1 cellular context compared by ENCODE assay signal in the genomic region with DNA sequence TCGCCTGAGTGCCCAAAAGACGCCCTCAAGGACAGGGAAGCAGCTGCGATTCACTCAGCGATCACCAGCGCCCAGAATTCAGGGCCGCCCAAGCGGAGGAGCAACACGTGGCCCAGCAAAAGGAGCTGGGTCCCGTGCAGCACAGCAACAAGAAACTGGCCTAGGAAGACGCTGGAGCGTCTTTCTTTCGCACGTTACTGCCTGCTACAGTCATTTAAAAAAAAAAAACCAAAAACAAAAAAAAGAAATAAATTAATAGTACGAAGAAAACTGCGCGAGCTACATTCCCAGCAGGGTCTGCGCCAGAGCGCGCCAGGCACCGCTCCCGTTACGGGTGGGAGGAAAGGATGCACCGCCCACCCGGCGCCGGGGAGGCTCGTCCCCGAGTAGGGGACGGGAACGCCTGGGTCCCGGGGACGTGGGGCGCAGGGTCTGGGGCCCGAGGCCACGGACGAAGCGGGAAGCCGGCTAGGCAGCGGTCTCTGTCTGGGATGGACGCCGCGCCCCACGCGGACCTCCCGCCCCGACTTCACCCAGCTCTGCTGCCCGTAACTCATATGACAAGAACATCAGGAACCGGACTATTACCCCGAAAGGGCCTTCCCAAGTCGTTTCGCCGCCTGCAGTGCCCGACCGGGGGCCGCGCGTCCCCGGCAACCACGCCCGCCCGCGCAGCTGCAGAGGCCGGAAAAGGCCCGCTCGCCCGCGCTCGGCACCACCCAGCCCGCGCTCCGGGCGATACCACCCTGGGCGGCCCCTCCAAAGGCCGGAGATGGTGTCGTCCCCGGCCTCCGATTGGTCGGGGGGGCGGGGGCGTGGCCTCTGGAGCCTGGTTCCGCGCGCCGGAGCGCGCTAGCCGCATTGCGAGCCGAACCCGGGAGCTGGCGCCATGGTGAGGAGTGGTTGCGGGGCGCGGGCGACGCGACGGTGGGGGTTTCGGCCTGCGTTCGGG.
TF ChIP-seq lines count a peak whose summit lies in the region.

NOP56 (plus strand) TSS at position 861 of the 952 bp plus-strand sequence; CDS start at position 890, 29 bp downstream.

TF ChIP-seq in HEK293, 187 proteins besides CTCF, POLR2A, EP300 and RAD21 (continued from another document and continues in another):
- TF ChIP-seq, protein P1, sequence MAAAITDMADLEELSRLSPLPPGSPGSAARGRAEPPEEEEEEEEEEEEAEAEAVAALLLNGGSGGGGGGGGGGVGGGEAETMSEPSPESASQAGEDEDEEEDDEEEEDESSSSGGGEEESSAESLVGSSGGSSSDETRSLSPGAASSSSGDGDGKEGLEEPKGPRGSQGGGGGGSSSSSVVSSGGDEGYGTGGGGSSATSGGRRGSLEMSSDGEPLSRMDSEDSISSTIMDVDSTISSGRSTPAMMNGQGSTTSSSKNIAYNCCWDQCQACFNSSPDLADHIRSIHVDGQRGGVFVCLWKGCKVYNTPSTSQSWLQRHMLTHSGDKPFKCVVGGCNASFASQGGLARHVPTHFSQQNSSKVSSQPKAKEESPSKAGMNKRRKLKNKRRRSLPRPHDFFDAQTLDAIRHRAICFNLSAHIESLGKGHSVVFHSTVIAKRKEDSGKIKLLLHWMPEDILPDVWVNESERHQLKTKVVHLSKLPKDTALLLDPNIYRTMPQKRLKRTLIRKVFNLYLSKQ (tag by site-specific recombination; IDR thresholded peaks at IDR 0.05; ENCODE audit: borderline replicate concordance) = no peak
- TF ChIP-seq ZSCAN16 (tag by site-specific recombination; IDR thresholded peaks at IDR 0.05) (no peak), ZBTB1 (tag by site-specific recombination; IDR thresholded peaks at IDR 0.05) (0 out of 2 replicates have a peak, but pooled peaks have one; percentile 8), ZNF76 (tag by site-specific recombination; IDR thresholded peaks at IDR 0.05; ENCODE audit: borderline replicate concordance, low read depth) (peak; percentile 70), REST (tag by site-specific recombination; IDR thresholded peaks at IDR 0.05) (peak; percentile 57; the same call in 1 of the 2 replicates), ZNF16 (tag by site-specific recombination; IDR thresholded peaks at IDR 0.05; ENCODE audit: low read depth) (peak; percentile 43; the same call in 1 of the 2 replicates), ZNF664 (tag by site-specific recombination; IDR thresholded peaks at IDR 0.05) (peak; percentile 47; the same call in 1 of the 2 replicates), ZNF747 (tag by site-specific recombination; IDR thresholded peaks at IDR 0.05) (no peak), ZNF221 (tag by site-specific recombination; IDR thresholded peaks at IDR 0.05; ENCODE audit: borderline replicate concordance) (no peak), KLF7 (tag by site-specific recombination; IDR thresholded peaks at IDR 0.05; ENCODE audit: borderline replicate concordance) (peak; percentile 37; the same call in 1 of the 2 replicates), ZNF133 (tag by site-specific recombination; IDR thresholded peaks at IDR 0.05) (no peak), ZNF10 (tag by site-specific recombination; IDR thresholded peaks at IDR 0.05) (peak; percentile 58), HIC1 (tag by site-specific recombination; IDR thresholded peaks at IDR 0.05) (peak; percentile 35; the same call in 1 of the 2 replicates), ZNF341 (tag by site-specific recombination; IDR thresholded peaks at IDR 0.05; ENCODE audit: low read depth) (peak; percentile 47; the same call in 1 of the 2 replicates), ZNF621 (tag by site-specific recombination; IDR thresholded peaks at IDR 0.05) (no peak), ZNF777 (tag by site-specific recombination; IDR thresholded peaks at IDR 0.05; ENCODE audit: borderline replicate concordance) (peak; percentile 49; the same call in 1 of the 2 replicates), ZNF626 (tag by site-specific recombination; IDR thresholded peaks at IDR 0.05) (no peak), RBAK (tag by site-specific recombination; IDR thresholded peaks at IDR 0.05) (no peak), PRDM4 (tag by site-specific recombination; IDR thresholded peaks at IDR 0.05) (no peak), ZNF324 (tag by site-specific recombination; IDR thresholded peaks at IDR 0.05) (peak; percentile 78), SALL2 (tag by site-specific recombination; IDR thresholded peaks at IDR 0.05; ENCODE audit: borderline replicate concordance) (no peak), ZNF23 (tag by site-specific recombination; IDR thresholded peaks at IDR 0.05; ENCODE audit: borderline replicate concordance) (no peak), ZNF366 (tag by site-specific recombination; conservative IDR thresholded peaks at IDR 0.05) (no peak; the same call in 1 of the 2 replicates), ZFP41 (tag by site-specific recombination; IDR thresholded peaks at IDR 0.05; ENCODE audit: borderline replicate concordance) (no peak), ZNF266 (tag by site-specific recombination; IDR thresholded peaks at IDR 0.05; ENCODE audit: low read depth) (no peak), ZNF560 (tag by site-specific recombination; IDR thresholded peaks at IDR 0.05; ENCODE audit: borderline replicate concordance) (no peak), ZNF426 (tag by site-specific recombination; IDR thresholded peaks at IDR 0.05) (no peak), FEZF1 (tag by site-specific recombination; IDR thresholded peaks at IDR 0.05) (peak; percentile 12), PRDM6 (tag by site-specific recombination; IDR thresholded peaks at IDR 0.05) (no peak), ZNF132 (tag by site-specific recombination; IDR thresholded peaks at IDR 0.05; ENCODE audit: borderline replicate concordance) (no peak), MZF1 (tag by site-specific recombination; IDR thresholded peaks at IDR 0.05; ENCODE audit: borderline replicate concordance) (no peak), ZNF292 (tag by site-specific recombination; IDR thresholded peaks at IDR 0.05; ENCODE audit: borderline replicate concordance, low read depth) (no peak), ZBTB26 (tag by site-specific recombination; optimal IDR thresholded peaks at IDR 0.05) (peak; percentile 99), ZNF174 (tag by site-specific recombination; IDR thresholded peaks at IDR 0.05) (no peak)
- TF ChIP-seq, protein P2, sequence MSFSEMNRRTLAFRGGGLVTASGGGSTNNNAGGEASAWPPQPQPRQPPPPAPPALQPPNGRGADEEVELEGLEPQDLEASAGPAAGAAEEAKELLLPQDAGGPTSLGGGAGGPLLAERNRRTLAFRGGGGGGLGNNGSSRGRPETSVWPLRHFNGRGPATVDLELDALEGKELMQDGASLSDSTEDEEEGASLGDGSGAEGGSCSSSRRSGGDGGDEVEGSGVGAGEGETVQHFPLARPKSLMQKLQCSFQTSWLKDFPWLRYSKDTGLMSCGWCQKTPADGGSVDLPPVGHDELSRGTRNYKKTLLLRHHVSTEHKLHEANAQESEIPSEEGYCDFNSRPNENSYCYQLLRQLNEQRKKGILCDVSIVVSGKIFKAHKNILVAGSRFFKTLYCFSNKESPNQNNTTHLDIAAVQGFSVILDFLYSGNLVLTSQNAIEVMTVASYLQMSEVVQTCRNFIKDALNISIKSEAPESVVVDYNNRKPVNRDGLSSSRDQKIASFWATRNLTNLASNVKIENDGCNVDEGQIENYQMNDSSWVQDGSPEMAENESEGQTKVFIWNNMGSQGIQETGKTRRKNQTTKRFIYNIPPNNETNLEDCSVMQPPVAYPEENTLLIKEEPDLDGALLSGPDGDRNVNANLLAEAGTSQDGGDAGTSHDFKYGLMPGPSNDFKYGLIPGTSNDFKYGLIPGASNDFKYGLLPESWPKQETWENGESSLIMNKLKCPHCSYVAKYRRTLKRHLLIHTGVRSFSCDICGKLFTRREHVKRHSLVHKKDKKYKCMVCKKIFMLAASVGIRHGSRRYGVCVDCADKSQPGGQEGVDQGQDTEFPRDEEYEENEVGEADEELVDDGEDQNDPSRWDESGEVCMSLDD (tag by site-specific recombination; IDR thresholded peaks at IDR 0.05) = peak; percentile 94
- TF ChIP-seq, protein P3, sequence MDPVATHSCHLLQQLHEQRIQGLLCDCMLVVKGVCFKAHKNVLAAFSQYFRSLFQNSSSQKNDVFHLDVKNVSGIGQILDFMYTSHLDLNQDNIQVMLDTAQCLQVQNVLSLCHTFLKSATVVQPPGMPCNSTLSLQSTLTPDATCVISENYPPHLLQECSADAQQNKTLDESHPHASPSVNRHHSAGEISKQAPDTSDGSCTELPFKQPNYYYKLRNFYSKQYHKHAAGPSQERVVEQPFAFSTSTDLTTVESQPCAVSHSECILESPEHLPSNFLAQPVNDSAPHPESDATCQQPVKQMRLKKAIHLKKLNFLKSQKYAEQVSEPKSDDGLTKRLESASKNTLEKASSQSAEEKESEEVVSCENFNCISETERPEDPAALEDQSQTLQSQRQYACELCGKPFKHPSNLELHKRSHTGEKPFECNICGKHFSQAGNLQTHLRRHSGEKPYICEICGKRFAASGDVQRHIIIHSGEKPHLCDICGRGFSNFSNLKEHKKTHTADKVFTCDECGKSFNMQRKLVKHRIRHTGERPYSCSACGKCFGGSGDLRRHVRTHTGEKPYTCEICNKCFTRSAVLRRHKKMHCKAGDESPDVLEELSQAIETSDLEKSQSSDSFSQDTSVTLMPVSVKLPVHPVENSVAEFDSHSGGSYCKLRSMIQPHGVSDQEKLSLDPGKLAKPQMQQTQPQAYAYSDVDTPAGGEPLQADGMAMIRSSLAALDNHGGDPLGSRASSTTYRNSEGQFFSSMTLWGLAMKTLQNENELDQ (tag by site-specific recombination; IDR thresholded peaks at IDR 0.05; ENCODE audit: low read depth) = no peak
